23 cellular contexts compared by ENCODE assay signal in genomic region chr5:15034379-15034778, GRCh38.
"Had no signal": no experiment of that assay in that cellular context is flagged by ENCODE, and none has a peak within 500 bp of the region (broad histone marks: within the 10 kb centered on the region; RNA-seq: fewer than 3 reads in every experiment).

No MANE protein-coding gene starts in this region.

- FAIRE-seq: HepG2 had no signal

- ATAC-seq: HepG2, Right ventricle myocardium inferior, SK-N-SH treated with all-trans-retinoic acid at 6 μM for 48 hours had no signal

- H3K4me2 ChIP-seq: PC-9 had no signal

- DNase-seq: IMR-90, Karpas-422, KG1, MG63, NCI-H1092, NCI-H1105 treated with DMSO at 0.1 percent for 48 hours, NCI-H1417 treated with DMSO at 0.1 percent for 48 hours, NCI-H146, NCI-H1694 treated with DMSO at 0.1 percent for 48 hours, NCI-H1930, NCI-H2081, NCI-H2107, NCI-H2227 treated with DMSO at 0.1 percent for 48 hours, NCI-H524, NCI-H526 treated with DMSO at 0.1 percent for 48 hours, NCI-H748 treated with DMSO at 0.1 percent for 48 hours, PC-9, Peyer's patch, SHP77 treated with DMSO at 0.1 percent for 48 hours, SJCRH30 had no signal

- H3K4me1 ChIP-seq: Peyer's patch, SJCRH30 had no signal

- H3K9me3 ChIP-seq: MG63, Peyer's patch, SJCRH30 had no signal

- H3K36me3 ChIP-seq: MG63, Peyer's patch, SJCRH30 had no signal

- H3K27me3 ChIP-seq: Peyer's patch, SJCRH30 had no signal

- H3K4me3 ChIP-seq: MG63, PC-9, Peyer's patch, SJCRH30 had no signal

- H3K27ac ChIP-seq: PC-9, Peyer's patch, SJCRH30 had no signal

- H2AFZ ChIP-seq: PC-9 had no signal
